1 cellular context compared by ENCODE assay signal in genomic region chr10:86601956-86602592, GRCh38.
TF ChIP-seq lines count a peak whose summit lies in the region.

No MANE protein-coding gene starts in this region.

TF ChIP-seq in HepG2, 621 proteins besides CTCF, POLR2A, EP300 and RAD21 (continued from another document):
- TF ChIP-seq AHDC1 (CRISPR knock-in tag; IDR thresholded peaks at IDR 0.05; ENCODE audit: borderline replicate concordance) (peak; percentile 63; the same call in 1 of the 2 replicates), ELF4 (CRISPR knock-in tag; IDR thresholded peaks at IDR 0.05; ENCODE audit: borderline replicate concordance) (no peak), TFAP4 (IDR thresholded peaks at IDR 0.05; ENCODE audit: borderline replicate concordance, low read depth) (peak; percentile 93), SALL1 (CRISPR knock-in tag; IDR thresholded peaks at IDR 0.05) (peak; percentile 79), FOXA1 (IDR thresholded peaks at IDR 0.05) (no peak), FOXA1 (CRISPR knock-in tag; IDR thresholded peaks at IDR 0.05) (peak; percentile 78), MIER3 (CRISPR knock-in tag; IDR thresholded peaks at IDR 0.05; ENCODE audit: borderline replicate concordance) (peak; percentile 44; the same call in 1 of the 2 replicates), FOXA3 (CRISPR knock-in tag; IDR thresholded peaks at IDR 0.05) (peak; percentile 87), ERF (CRISPR knock-in tag; IDR thresholded peaks at IDR 0.05) (0 out of 2 replicates have a peak, but pooled peaks have one; percentile 39), HMG20A (CRISPR knock-in tag; IDR thresholded peaks at IDR 0.05; ENCODE audit: borderline replicate concordance) (0 out of 2 replicates have a peak, but pooled peaks have one; percentile 24), ELF3 (CRISPR knock-in tag; IDR thresholded peaks at IDR 0.05) (peak; percentile 93), MED1 (CRISPR knock-in tag; IDR thresholded peaks at IDR 0.05) (peak; percentile 35; the same call in 1 of the 2 replicates), NR2F1 (CRISPR knock-in tag; IDR thresholded peaks at IDR 0.05) (peak in 1 of 2 experiments; percentile 31; a peak in 1 of 4 replicates), HNF4G (IDR thresholded peaks at IDR 0.05; ENCODE audit: borderline replicate concordance, low read depth, low read length) (peak; percentile 59; the same call in 1 of the 2 replicates), HNF4G (CRISPR knock-in tag; IDR thresholded peaks at IDR 0.05; ENCODE audit: borderline replicate concordance, low read depth) (peak; percentile 20; the same call in 1 of the 2 replicates), PAXIP1 (CRISPR knock-in tag; conservative IDR thresholded peaks at IDR 0.05) (peak; percentile 61; the same call in 1 of the 2 replicates), TEAD3 (CRISPR knock-in tag; optimal IDR thresholded peaks at IDR 0.05; ENCODE audit: borderline replicate concordance) (peak; percentile 72), KMT2B (CRISPR knock-in tag; IDR thresholded peaks at IDR 0.05) (no peak), THAP8 (CRISPR knock-in tag; IDR thresholded peaks at IDR 0.05; ENCODE audit: borderline replicate concordance) (no peak), ZMYM3 (CRISPR knock-in tag; IDR thresholded peaks at IDR 0.05) (0 out of 2 replicates have a peak, but pooled peaks have one; percentile 11), HNF4A (CRISPR knock-in tag; IDR thresholded peaks at IDR 0.05) (peak; percentile 89), ETV5 (CRISPR knock-in tag; IDR thresholded peaks at IDR 0.05; ENCODE audit: borderline replicate concordance) (peak; percentile 50; the same call in 1 of the 2 replicates), NCOR1 (IDR thresholded peaks at IDR 0.05; ENCODE audit: borderline replicate concordance, low read length) (peak; percentile 34; the same call in 1 of the 2 replicates), PLSCR1 (CRISPR knock-in tag; IDR thresholded peaks at IDR 0.05; ENCODE audit: borderline replicate concordance) (no peak), NR2F6 (IDR thresholded peaks at IDR 0.05) (peak; percentile 48; the same call in 1 of the 2 replicates), NR2F6 (CRISPR knock-in tag; IDR thresholded peaks at IDR 0.05) (no peak)
TF ChIP-seq in HepG2: peak in this region for 44.
